In the genomic region with DNA sequence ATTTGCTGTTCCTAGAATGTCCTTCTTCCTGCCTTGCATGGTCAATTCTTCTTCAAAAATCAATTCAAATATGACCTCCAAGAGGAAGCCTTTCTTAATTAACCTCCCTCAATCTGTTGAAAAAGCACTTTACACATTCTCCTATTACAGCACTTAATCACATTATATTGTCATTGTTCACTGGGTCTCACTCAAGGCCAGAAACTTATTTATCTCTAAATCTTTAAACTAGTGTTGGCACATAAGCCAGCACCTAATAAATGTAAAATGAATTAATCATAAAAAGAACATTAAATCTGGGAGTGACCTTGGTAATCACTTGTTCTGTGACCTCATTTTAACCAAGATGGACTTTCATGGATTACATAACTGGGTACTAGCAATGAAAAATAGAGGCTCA, we compare ENCODE assay signal across 20 cellular contexts.
"Had no signal": no experiment of that assay in that cellular context is flagged by ENCODE, and none has a peak within 500 bp of the region (broad histone marks: within the 10 kb centered on the region; RNA-seq: fewer than 3 reads in every experiment).

No MANE protein-coding gene starts in this region.

- H3K27me3 ChIP-seq: cardiac muscle cell, testis, vagina had no signal

- H3K9me3 ChIP-seq: testis, vagina had no signal

- H3K4me3 Mint-ChIP-seq: activated T-cell treated with anti-CD3 and anti-CD28 coated beads, Interleukin-2, amount 50 U/mL, for 24 hours; memory B cell; nephron; stimulated activated naive B cell treated with anti-CD40 and anti-IgM and Interleukin-4, amounts not matched to agents 10 μg/mL and 1 μg/mL and 100 μg/mL, for 72 hours; T-helper 2 cell treated with Interferon-gamma antibody and Interleukin-4, amounts not matched to agents 5 μg/mL and 100 μg/mL, for 36 hours; type B pancreatic cell had no signal

- H3K36me3 Mint-ChIP-seq: immature natural killer cell, memory B cell, type B pancreatic cell had no signal

- H3K4me2 ChIP-seq: smooth muscle cell had no signal

- H3K9me3 Mint-ChIP-seq: activated T-cell treated with anti-CD3 and anti-CD28 coated beads, Interleukin-2, amount 50 U/mL, for 24 hours; activated T-helper 2 cell treated with anti-CD3 and anti-CD28 coated beads, Interferon-gamma antibody, Interleukin-2, Interleukin-4, amounts not matched to agents 10 μg/mL and 5 μg/mL and 100 μg/mL, durations not matched to agents 14 hours and 24 hours and 36 hours; immature natural killer cell; memory B cell; nephron; stimulated activated naive B cell treated with anti-CD40 and anti-IgM and Interleukin-4, amounts not matched to agents 10 μg/mL and 1 μg/mL and 100 μg/mL, for 72 hours; T-cell; T-helper 2 cell treated with Interferon-gamma antibody and Interleukin-4, amounts not matched to agents 5 μg/mL and 100 μg/mL, for 36 hours; type B pancreatic cell had no signal

- H3K36me3 ChIP-seq: cardiac muscle cell, vagina had no signal

- H3K27me3 Mint-ChIP-seq: activated T-cell treated with anti-CD3 and anti-CD28 coated beads, Interleukin-2, amount 50 U/mL, for 24 hours; memory B cell; stimulated activated naive B cell treated with anti-CD40 and anti-IgM and Interleukin-4, amounts not matched to agents 10 μg/mL and 1 μg/mL and 100 μg/mL, for 72 hours; T-cell; type B pancreatic cell had no signal

- H3K27ac ChIP-seq: cardiac muscle cell, testis, vagina had no signal

- H3K4me3 ChIP-seq: cardiac muscle cell, smooth muscle cell, testis, vagina had no signal

- DNase-seq: activated naive CD4-positive, alpha-beta T cell treated with Interleukin-2 at 50 U/mL for 16 hours; activated T-cell treated with anti-CD3 and anti-CD28 coated beads, Interleukin-2, amount 50 U/mL, for 24 hours; cortex of kidney; erythroblast; foreskin fibroblast; immature natural killer cell; left colon; stimulated activated CD4-positive, alpha-beta T cell treated with anti-CD3 and anti-CD28 coated beads, Interleukin-15, amount 100 ng/mL, for 24 hours; stimulated activated naive B cell treated with anti-CD40 and anti-IgM and Interleukin-4, amounts not matched to agents 10 μg/mL and 1 μg/mL and 100 μg/mL, for 72 hours; T-cell; testis had no signal

- ATAC-seq: sciatic nerve; stimulated activated naive B cell treated with anti-CD40 and anti-IgM and Interleukin-4, amounts not matched to agents 10 μg/mL and 1 μg/mL and 100 μg/mL, for 72 hours; T-cell had no signal

- H3K27ac Mint-ChIP-seq: activated T-helper 2 cell treated with anti-CD3 and anti-CD28 coated beads, Interferon-gamma antibody, Interleukin-2, Interleukin-4, amounts not matched to agents 10 μg/mL and 5 μg/mL and 100 μg/mL, durations not matched to agents 14 hours and 24 hours and 36 hours; memory B cell; nephron; stimulated activated naive B cell treated with anti-CD40 and anti-IgM and Interleukin-4, amounts not matched to agents 10 μg/mL and 1 μg/mL and 100 μg/mL, for 72 hours; T-helper 2 cell treated with Interferon-gamma antibody and Interleukin-4, amounts not matched to agents 5 μg/mL and 100 μg/mL, for 36 hours; type B pancreatic cell had no signal

- H3K4me1 Mint-ChIP-seq: nephron had no signal
